Comparison of ENCODE assay signal across 11 cellular contexts in genomic region chr5:159179556-159180305, GRCh38. TPM values are rescaled to one million over a fixed set of nuclear protein-coding genes. Genes with fewer than 3 reads are reported as not detected.
A peak's percentile ranks its signal among the peaks of the same experiment; 100 is the strongest.
DNase-seq lines count a peak whose midpoint lies in the region; ATAC-seq and TF ChIP-seq lines count a peak whose summit lies in the region.
"Had no signal": no experiment of that assay in that cellular context is flagged by ENCODE, and none has a peak within 500 bp of the region (broad histone marks: within the 10 kb centered on the region; RNA-seq: fewer than 3 reads in every experiment).

No MANE protein-coding gene starts in this region.

- no peak overlapping the region for H4K91ac ChIP-seq in H9 (ENCODE audit: insufficient read length, low read depth, low read length)

- H3K27me3 Mint-ChIP-seq in IgD-negative memory B cell, result no peaks in the 10 kb centered on the region
- H3K27me3 Mint-ChIP-seq in brain, result no peaks in the 10 kb centered on the region
- H3K27me3 Mint-ChIP-seq in H9 (ENCODE audit: low read depth), result no peaks in the 10 kb centered on the region

- no peaks in the 10 kb centered on the region for H4K20me1 ChIP-seq in H9 (ENCODE audit: control insufficient read depth, insufficient read depth, insufficient read length)

- no peaks in the 10 kb centered on the region for H3K36me3 Mint-ChIP-seq in IgD-negative memory B cell
- H3K36me3 Mint-ChIP-seq in brain, result peaks cover 30% of the 10 kb centered on the region
- peaks cover 0 to 12% (median 8%) of the 10 kb centered on the region in 3 experiments; a peak in 5 of 7 replicates for H3K36me3 Mint-ChIP-seq in H9 (ENCODE audit: insufficient read depth in 1 of 3, low read depth in 3 of 3)

- H3K4me3 ChIP-seq in neutrophil (ENCODE audit: low read depth in 1 of 2, low read length in 1 of 2), result no peak overlapping the region

- ATAC-seq in HG03139 (IDR thresholded peaks at IDR 0.05; ENCODE audit: unreplicated experiment), result no peak

- H3K23me2 ChIP-seq in H9 (ENCODE audit: insufficient read length, low read depth, low read length, poor library complexity, severe bottlenecking), result no peaks in the 10 kb centered on the region

- H3K79me2 ChIP-seq in H9 (ENCODE audit: insufficient read depth, low read length), result no peaks in the 10 kb centered on the region

- no peak overlapping the region for H3K14ac ChIP-seq in H9 (ENCODE audit: insufficient read depth, low read length)

- H3K27me3 ChIP-seq in neutrophil (no peaks in the 10 kb centered on the region), H9 (ENCODE audit: insufficient read depth, low read length) (no peaks in the 10 kb centered on the region)

- no peak overlapping the region for H2BK15ac ChIP-seq in H9 (ENCODE audit: low read depth, low read length)

- H3K4me1 ChIP-seq in neutrophil (ENCODE audit: control insufficient read depth in 1 of 2, insufficient read depth in 1 of 2, low read depth in 1 of 2, low read length in 1 of 2) (peaks cover 10 to 12% of the 10 kb centered on the region in 2 experiments), H9 (ENCODE audit: insufficient read depth, low read length) (no peaks in the 10 kb centered on the region)

- no peak overlapping the region for H2BK12ac ChIP-seq in H9 (ENCODE audit: insufficient read length, low read depth, low read length)

- H3T11ph ChIP-seq in H9 (ENCODE audit: low read length), result no peak overlapping the region

- no CpG with 5 or more reads among the region's 3 CpGs for WGBS in H9 (ENCODE audit: extremely low coverage, insufficient read length, low lambda C conversion rate)

- DNase-seq in CD1c-positive myeloid dendritic cell (ENCODE audit: extremely low spot score), result peak; percentile 36
- DNase-seq in H9, result no peak
- no peak for DNase-seq in AG08396 (ENCODE audit: low spot score)
- no peak for DNase-seq in GM03348 (ENCODE audit: low spot score)
- DNase-seq: aorta, posterior cingulate gyrus, T-helper 9 cell had no signal

- H3K56ac ChIP-seq in H9 (ENCODE audit: insufficient read length, low read depth, low read length), result no peak overlapping the region

- no peak overlapping the region for H2AFZ ChIP-seq in H9 (ENCODE audit: low read length)

- no peak for TF ChIP-seq CTCF in brain (conservative IDR thresholded peaks at IDR 0.05)
- TF ChIP-seq CTCF in neutrophil (IDR thresholded peaks at IDR 0.05), result no peak
- no peak for TF ChIP-seq CTCF in H9 (conservative IDR thresholded peaks at IDR 0.05)

- no peak overlapping the region for H3K4ac ChIP-seq in H9 (ENCODE audit: low read depth, low read length)

- H3K4me3 Mint-ChIP-seq in IgD-negative memory B cell, result no peak overlapping the region
- H3K4me3 Mint-ChIP-seq in brain, result no peak overlapping the region
- H3K4me3 Mint-ChIP-seq in H9, result no peak overlapping the region

- H3K9ac ChIP-seq in H9 (ENCODE audit: extremely low read depth, insufficient read length, low read length), result no peak overlapping the region

- no peak overlapping the region for H4K8ac ChIP-seq in H9 (replicated peaks; ENCODE audit: insufficient read length, low read depth, low read length)

- H3K18ac ChIP-seq in H9 (ENCODE audit: insufficient read length, low read depth, low read length), result no peak overlapping the region

- H2BK120ac ChIP-seq in H9 (ENCODE audit: low read depth, low read length, poor library complexity, severe bottlenecking), result no peak overlapping the region

- peaks cover 17 to 38% (median 22%) of the 10 kb centered on the region in 3 donors for H3K4me1 Mint-ChIP-seq in IgD-negative memory B cell
- H3K4me1 Mint-ChIP-seq in brain, result peaks cover 27% of the 10 kb centered on the region
- H3K4me1 Mint-ChIP-seq in H9, result peaks cover 1% of the 10 kb centered on the region in 2 experiments

- H3K27ac Mint-ChIP-seq in IgD-negative memory B cell (peak overlapping the region; percentile 14 to 67 (median 55)), brain (peak overlapping the region in 3 of 5 experiments; percentile 56 to 92 (median 79)), H9 (peak overlapping the region in 1 of 3 experiments; percentile 58; a peak in 1 of 7 replicates)

- H3K9me3 ChIP-seq in neutrophil, result no peaks in the 10 kb centered on the region
- no peaks in the 10 kb centered on the region for H3K9me3 ChIP-seq in H9 (ENCODE audit: control insufficient read depth, low read depth, low read length)

- H3K9me3 Mint-ChIP-seq in IgD-negative memory B cell, result no peaks in the 10 kb centered on the region
- no peaks in the 10 kb centered on the region for H3K9me3 Mint-ChIP-seq in brain
- H3K9me3 Mint-ChIP-seq in H9, result no peaks in the 10 kb centered on the region

- peaks cover 54% of the 10 kb centered on the region for H3K36me3 ChIP-seq in neutrophil

- H3K27ac ChIP-seq in neutrophil, result peak overlapping the region; percentile 42
- no peak overlapping the region for H3K27ac ChIP-seq in H9 (ENCODE audit: insufficient read length, low read depth, low read length)

- H3K23ac ChIP-seq in H9 (ENCODE audit: insufficient read length, low read depth, low read length), result no peak overlapping the region

- no peak overlapping the region for H2BK5ac ChIP-seq in H9 (ENCODE audit: insufficient read length, low read length)

- no peaks in the 10 kb centered on the region for H3K79me1 ChIP-seq in H9 (ENCODE audit: insufficient read depth, low read depth, low read length, poor library complexity, severe bottlenecking)

- H2AK5ac ChIP-seq in H9 (ENCODE audit: insufficient read length, low read length), result no peak overlapping the region

- no peak overlapping the region for H3K4me2 ChIP-seq in H9 (ENCODE audit: insufficient read depth, insufficient read length, low read length)

- H2BK20ac ChIP-seq in H9 (ENCODE audit: low read depth, low read length, poor library complexity, severe bottlenecking), result no peak overlapping the region

- H4K5ac ChIP-seq in H9 (ENCODE audit: insufficient read length, low read depth, low read length), result no peak overlapping the region

RNA-seq across cellular contexts. Expression of gene RNF145, which starts 29.6 kb away (rescaled TPM):
- polyA plus RNA-seq in IgD-negative memory B cell (15.6 TPM), brain (ENCODE audit: insufficient read depth, low read depth, low replicate concordance) (33.5 TPM)
- total RNA-seq in H9 (2021), result 59.1 and 61.4 TPM in 2 replicates
